ENCODE assay signal across 24 cellular contexts in genomic region chr3:11703185-11703584, GRCh38. TPM values are rescaled to one million over a fixed set of nuclear protein-coding genes. Genes with fewer than 3 reads are reported as not detected.
DNase-seq lines count a peak whose midpoint lies in the region; ATAC-seq, FAIRE-seq and TF ChIP-seq lines count a peak whose summit lies in the region.
"Had no signal": no experiment of that assay in that cellular context is flagged by ENCODE, and none has a peak within 500 bp of the region (broad histone marks: within the 10 kb centered on the region; RNA-seq: fewer than 3 reads in every experiment).

No MANE protein-coding gene starts in this region.

- peaks cover 50% of the 10 kb centered on the region for H3K36me3 Mint-ChIP-seq in brain
- H3K36me3 Mint-ChIP-seq: CD14-positive monocyte had no signal

- 37 to 49% methylated on average over 4 of the region's 4 CpGs for WGBS in aorta, 2 donors
- WGBS in body of pancreas, 2 donors = 72 to 79% methylated on average over 4 of the region's 4 CpGs

- H3K36me3 ChIP-seq in keratinocyte (ENCODE audit: control insufficient read depth in 2 of 2, extremely low read depth in 1 of 2, insufficient read depth in 2 of 2, low read length in 2 of 2) = peaks cover 7 to 9% of the 10 kb centered on the region in 2 experiments
- H3K36me3 ChIP-seq in aorta (ENCODE audit: control insufficient read depth in 1 of 2, insufficient read depth in 2 of 2, low read length in 1 of 2) = peaks cover 2 to 4% of the 10 kb centered on the region in 2 donors
- H3K36me3 ChIP-seq in BE2C = no peaks in the 10 kb centered on the region
- no peaks in the 10 kb centered on the region for H3K36me3 ChIP-seq in body of pancreas (replicated peaks in 1 of 2; ENCODE audit: insufficient read depth in 1 of 2, low read depth in 2 of 2)
- H3K36me3 ChIP-seq: BLaER1 treated with 17β-estradiol and CSF1 and Interleukin-3, amounts not matched to agents 10 nM and 100 nM had no signal

- H4K20me1 ChIP-seq in keratinocyte (ENCODE audit: control insufficient read depth, extremely low read depth, insufficient read depth, low read length) = no peaks in the 10 kb centered on the region
- H4K20me1 ChIP-seq: BLaER1 treated with 17β-estradiol and CSF1 and Interleukin-3, amounts not matched to agents 10 nM and 100 nM had no signal

- ATAC-seq in aorta (ENCODE audit: low FRiP score) = no peak
- no peak for ATAC-seq in body of pancreas

- dilution Hi-C loops in keratinocyte (cut with MboI; ENCODE audit: extremely low pct_ligation_motif_present, low sequenced_read_pairs) = no loop called here

- intact Hi-C loops in aorta (cut with DNase I) = no loop called here
- intact Hi-C loops in body of pancreas (cut with DNase I) = no loop called here

- peak overlapping the region; percentile 69 for H3K9ac ChIP-seq in keratinocyte (ENCODE audit: control insufficient read depth, extremely low read depth, insufficient read depth, low read length)
- H3K9ac ChIP-seq: BLaER1 treated with 17β-estradiol and CSF1 and Interleukin-3, amounts not matched to agents 10 nM and 100 nM had no signal

- H3K4me1 Mint-ChIP-seq in brain = no peaks in the 10 kb centered on the region
- H3K4me1 Mint-ChIP-seq: B cell had no signal

- DNase-seq in NCI-H526 treated with DMSO at 0.1 percent for 48 hours (lab: John Stamatoyannopoulos, UW) = peak; percentile 81
- DNase-seq in epithelial cell of prostate (ENCODE audit: low read depth, low spot score) = no peak
- no peak for DNase-seq in keratinocyte (ENCODE audit: low read depth, low spot score)
- no peak for DNase-seq in dedifferentiated amniotic fluid mesenchymal stem cell (ENCODE audit: extremely low spot score)
- no peak for DNase-seq in aorta
- no peak for DNase-seq in BE2C
- no peak for DNase-seq in body of pancreas
- DNase-seq: CD4-positive, alpha-beta T cell; CD8-positive, alpha-beta memory T cell; DMS 273 treated with DMSO at 0.1 percent for 48 hours; DMS53; DMS79 treated with DMSO at 0.1 percent for 48 hours; GF-D8; GOT3; HFFc6 had no signal

- H3K9me3 ChIP-seq in keratinocyte (ENCODE audit: control insufficient read depth, low read depth, low read length) (no peaks in the 10 kb centered on the region), aorta (ENCODE audit: control insufficient read depth, low read length) (no peaks in the 10 kb centered on the region), BE2C (no peaks in the 10 kb centered on the region), body of pancreas (no peaks in the 10 kb centered on the region)
- H3K9me3 ChIP-seq: HAP-1 had no signal

- peak overlapping the region in 1 of 5 experiments; percentile 77 for H3K4me3 Mint-ChIP-seq in brain
- H3K4me3 Mint-ChIP-seq: B cell; CD14-positive monocyte; CD4-positive, alpha-beta T cell; CD8-positive, alpha-beta memory T cell; HFFc6 had no signal

- peaks cover 72% of the 10 kb centered on the region for H3K79me2 ChIP-seq in keratinocyte (ENCODE audit: control insufficient read depth, insufficient read depth, low read length)

- peaks cover 0 to 5% (median 3%) of the 10 kb centered on the region in 5 experiments for H3K9me3 Mint-ChIP-seq in brain
- H3K9me3 Mint-ChIP-seq: CD4-positive, alpha-beta T cell; CD8-positive, alpha-beta memory T cell; HFFc6 had no signal

- H3K27me3 ChIP-seq in keratinocyte (ENCODE audit: control insufficient read depth, extremely low read depth, insufficient read depth, low read length) (no peaks in the 10 kb centered on the region), aorta (ENCODE audit: control insufficient read depth in 1 of 2, insufficient read depth in 2 of 2, low read length in 1 of 2) (no peaks in the 10 kb centered on the region), BE2C (no peaks in the 10 kb centered on the region), body of pancreas (no peaks in the 10 kb centered on the region)
- H3K27me3 ChIP-seq: BLaER1 treated with 17β-estradiol and CSF1 and Interleukin-3, amounts not matched to agents 10 nM and 100 nM had no signal

- TF ChIP-seq POLR2A in body of pancreas (IDR thresholded peaks at IDR 0.05) = no peak

- peak overlapping the region; percentile 41 for H3K4me2 ChIP-seq in keratinocyte (ENCODE audit: control insufficient read depth, extremely low read depth, insufficient read depth, low read depth, low read length)
- H3K4me2 ChIP-seq: BLaER1 treated with 17β-estradiol and CSF1 and Interleukin-3, amounts not matched to agents 10 nM and 100 nM had no signal

- peaks cover 2% of the 10 kb centered on the region for H3K9me1 ChIP-seq in keratinocyte (ENCODE audit: control insufficient read depth, extremely low read depth, insufficient read depth, low read length)

- H3K27ac ChIP-seq in epithelial cell of prostate (peak overlapping the region; percentile 6), keratinocyte (ENCODE audit: control insufficient read depth, insufficient read depth, low read length) (peak overlapping the region; percentile 89), aorta (ENCODE audit: low read depth in 1 of 2, low read length in 2 of 2) (no peak overlapping the region), body of pancreas (no peak overlapping the region)
- H3K27ac ChIP-seq: BLaER1 treated with 17β-estradiol and CSF1 and Interleukin-3, amounts not matched to agents 10 nM and 100 nM had no signal

- no peak for TF ChIP-seq CTCF in brain (conservative IDR thresholded peaks at IDR 0.05)
- no peak for TF ChIP-seq CTCF in keratinocyte (optimal IDR thresholded peaks at IDR 0.05 in 1 of 3, IDR thresholded peaks at IDR 0.05 in 1 of 3, conservative IDR thresholded peaks at IDR 0.05 in 1 of 3; ENCODE audit: extremely low read depth in 1 of 3, insufficient read depth in 2 of 3, low read length in 3 of 3)
- TF ChIP-seq CTCF in BE2C (IDR thresholded peaks at IDR 0.05; ENCODE audit: low read depth, low read length) = no peak
- no peak for TF ChIP-seq CTCF in body of pancreas (IDR thresholded peaks at IDR 0.05)

- H3K4me1 ChIP-seq in keratinocyte (ENCODE audit: control insufficient read depth, extremely low read depth, insufficient read depth, low read length) (peaks cover 31% of the 10 kb centered on the region), aorta (ENCODE audit: control insufficient read depth in 1 of 2, insufficient read depth in 2 of 2, low read length in 2 of 2) (peaks cover 0 to 3% of the 10 kb centered on the region in 2 donors), BE2C (no peaks in the 10 kb centered on the region), body of pancreas (peaks cover 9% of the 10 kb centered on the region)

- H3K4me3 ChIP-seq in keratinocyte (ENCODE audit: control insufficient read depth in 2 of 3, extremely low read depth in 1 of 3, insufficient read depth in 2 of 3, low read depth in 1 of 3, low read length in 3 of 3) = no peak overlapping the region
- no peak overlapping the region for H3K4me3 ChIP-seq in aorta (ENCODE audit: low read length in 2 of 2)
- H3K4me3 ChIP-seq in BE2C (ENCODE audit: low read depth, low read length) = no peak overlapping the region
- no peak overlapping the region for H3K4me3 ChIP-seq in body of pancreas
- H3K4me3 ChIP-seq: BLaER1 treated with 17β-estradiol and CSF1 and Interleukin-3, amounts not matched to agents 10 nM and 100 nM; HAP-1 had no signal

- H3K27ac Mint-ChIP-seq in brain = peak overlapping the region in 3 of 5 experiments; percentile 67 to 88 (median 72)
- H3K27ac Mint-ChIP-seq: B cell; CD14-positive monocyte; CD4-positive, alpha-beta T cell; CD8-positive, alpha-beta memory T cell; HFFc6 had no signal

- peak; percentile 84 for FAIRE-seq in keratinocyte (lab: Jason Lieb, UNC)
- FAIRE-seq: D721Med, GM12891, GM18507, H54 had no signal

- H3K27me3 Mint-ChIP-seq in brain = peaks cover 5% of the 10 kb centered on the region
- H3K27me3 Mint-ChIP-seq: B cell; CD4-positive, alpha-beta T cell; CD8-positive, alpha-beta memory T cell had no signal

- H2AFZ ChIP-seq in keratinocyte (ENCODE audit: control insufficient read depth, low read length) = no peak overlapping the region

RNA-seq across cellular contexts. Expression of gene VGLL4, which starts 59.5 kb away (rescaled TPM):
- 32.4 TPM for polyA plus RNA-seq in brain (ENCODE audit: insufficient read depth, low read depth, low replicate concordance)
- 28.5 to 51.6 TPM (median 32.6 TPM) in 3 replicates for polyA plus RNA-seq in keratinocyte
- 25.2 TPM for polyA plus RNA-seq in keratinocyte (2011; ENCODE audit: low read depth)
- 30.9 and 43.1 TPM in 2 replicates for polyA plus RNA-seq in keratinocyte (2011; cell fraction: cytosol; rRNA removed)
- polyA plus RNA-seq in keratinocyte (2011; cell fraction: nucleus; rRNA removed) = 46.0 and 73.6 TPM in 2 replicates
- polyA plus RNA-seq in keratinocyte (2012; ENCODE audit: low replicate concordance) = 21.2 and 26.3 TPM in 2 replicates
- polyA minus RNA-seq in keratinocyte = 27.6 to 36.2 TPM (median 28.9 TPM) in 3 replicates
- polyA minus RNA-seq in keratinocyte (2011; cell fraction: cytosol; rRNA and poly(A)+ RNA removed) = 58.3 TPM
- 37.0 and 50.0 TPM in 2 replicates for polyA minus RNA-seq in keratinocyte (2011; cell fraction: nucleus; rRNA and poly(A)+ RNA removed)
- total RNA-seq in aorta = 100 to 1,000 TPM in 1 of 2 donors, 10 to 100 TPM in 1; 93.5 to 104 TPM
- polyA plus RNA-seq in aorta = 10 to 100 TPM; 44.7 to 47.8 TPM
- polyA plus RNA-seq in BE2C (2012; ENCODE audit: insufficient read depth, insufficient read length, low read depth) = 21.6 TPM
- total RNA-seq in body of pancreas = 10 to 100 TPM; 66.4 to 91.0 TPM

Comparison
In these comparisons a context has a peak if more than half of its experiments do, and no peak if none do; other contexts are left out.
1. H3K27ac ChIP-seq: peak in epithelial cell of prostate (single experiment) and keratinocyte (single experiment); none in aorta (0 of 2) and body of pancreas (0 of 4).